1 cellular context compared by ENCODE assay signal in the genomic region with DNA sequence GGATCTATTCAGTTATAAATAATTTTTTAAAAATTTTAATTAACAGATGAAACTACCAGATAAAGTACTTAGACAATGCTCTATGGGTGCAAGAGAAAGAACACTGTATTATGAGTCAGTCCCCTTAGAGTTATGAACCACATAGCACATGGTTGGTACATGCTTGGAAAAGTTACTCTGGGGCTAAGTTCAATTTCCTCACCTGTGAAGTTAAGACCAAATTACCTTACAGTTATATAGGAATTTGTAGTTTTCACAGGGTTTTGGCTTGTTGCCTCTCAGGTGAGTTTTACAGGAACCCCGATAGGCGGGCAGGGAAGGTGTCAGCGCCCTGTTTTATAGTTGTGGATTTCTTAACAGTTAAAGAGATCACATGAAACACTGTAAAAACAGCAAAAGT.
TF ChIP-seq lines count a peak whose summit lies in the region.

No MANE protein-coding gene starts in this region.

TF ChIP-seq in H1, 55 proteins besides CTCF, POLR2A, EP300 and RAD21 (continued from another document):
- no peak for TF ChIP-seq BCL11A (IDR thresholded peaks at IDR 0.05; ENCODE audit: low read depth in 2 of 2, low read length in 2 of 2)
- no peak for TF ChIP-seq SIN3A (conservative IDR thresholded peaks at IDR 0.05 in 1 of 2, IDR thresholded peaks at IDR 0.05 in 1 of 2; ENCODE audit: low read depth in 1 of 2, low read length in 2 of 2)
- no peak for TF ChIP-seq BACH1 (IDR thresholded peaks at IDR 0.05; ENCODE audit: low read length)
- TF ChIP-seq RBBP5 (IDR thresholded peaks at IDR 0.05; ENCODE audit: borderline replicate concordance, low read depth, low read length), result no peak
